ENCODE assay signal across 11 cellular contexts in the genomic region with DNA sequence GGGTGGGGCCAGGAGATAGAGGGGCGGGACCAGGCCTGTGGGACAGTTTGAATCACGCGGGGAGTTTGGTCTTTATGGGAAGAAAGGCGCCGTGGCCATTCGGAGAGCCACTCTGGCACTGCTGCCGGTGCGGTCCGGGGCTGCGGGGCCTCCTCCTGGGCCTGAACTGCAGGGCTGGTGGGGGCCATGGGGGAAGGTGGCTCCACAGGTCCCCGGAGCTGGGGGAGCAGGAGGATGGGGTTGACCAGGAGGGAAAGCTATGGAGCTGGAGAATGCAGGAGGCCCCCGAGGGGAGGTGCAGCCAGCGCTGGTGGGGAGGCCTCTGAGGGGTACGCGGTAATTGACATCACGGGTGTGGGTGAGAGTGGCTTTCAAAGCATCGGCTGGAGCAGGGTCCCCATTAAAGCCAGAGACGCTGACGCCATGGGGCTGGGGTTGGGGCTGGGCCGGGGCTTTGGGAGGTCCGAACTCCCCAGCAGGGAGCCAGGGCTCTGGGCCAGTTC. TPM values are rescaled to one million over a fixed set of nuclear protein-coding genes. Genes with fewer than 3 reads are reported as not detected.
DNase-seq lines count a peak whose midpoint lies in the region; ATAC-seq and TF ChIP-seq lines count a peak whose summit lies in the region.
"Had no signal": no experiment of that assay in that cellular context is flagged by ENCODE, and none has a peak within 500 bp of the region (broad histone marks: within the 10 kb centered on the region; RNA-seq: fewer than 3 reads in every experiment).

No MANE protein-coding gene starts in this region.

- 16% methylated on average over 21 of the region's 21 CpGs for WGBS in mesenchymal stem cell
- WGBS in spleen, 5 donors = 8 to 21% (median 13%) methylated on average over 17 to 21 of the region's 21 CpGs
- WGBS in esophagus muscularis mucosa = 16% methylated on average over 18 of the region's 21 CpGs

- no peak overlapping the region for H3K23ac ChIP-seq in mesenchymal stem cell (ENCODE audit: low read length in 2 of 2)

- peaks cover 75 to 91% of the 10 kb centered on the region in 2 experiments for H3K27me3 ChIP-seq in mesenchymal stem cell (ENCODE audit: control insufficient read depth in 1 of 2, insufficient read depth in 1 of 2, low read length in 2 of 2)
- H3K27me3 ChIP-seq in spleen (replicated peaks in 1 of 7) = peaks cover 29 to 100% (median 93%) of the 10 kb centered on the region in 7 donors
- peaks cover 26 to 66% of the 10 kb centered on the region in 2 donors for H3K27me3 ChIP-seq in uterus
- peaks cover 19 to 100% (median 64%) of the 10 kb centered on the region in 4 donors for H3K27me3 ChIP-seq in esophagus muscularis mucosa

- H3K79me1 ChIP-seq in mesenchymal stem cell (replicated peaks; ENCODE audit: low read length, poor library complexity, severe bottlenecking) = no peaks in the 10 kb centered on the region

- H3K4me3 ChIP-seq in mesenchymal stem cell (ENCODE audit: insufficient read depth in 1 of 2, low read depth in 1 of 2, low read length in 2 of 2) = no peak overlapping the region
- peak overlapping the region in 1 of 8 donors; percentile 60 for H3K4me3 ChIP-seq in spleen
- no peak overlapping the region for H3K4me3 ChIP-seq in uterus
- peak overlapping the region in 2 of 4 donors; percentile 21 to 36 for H3K4me3 ChIP-seq in esophagus muscularis mucosa

- peak; percentile 13 for DNase-seq in stimulated activated CD4-positive, alpha-beta T cell treated with anti-CD3 and anti-CD28 coated beads, Interleukin-15, amount 100 ng/mL, for 24 hours
- DNase-seq in stimulated activated CD4-positive, alpha-beta T cell treated with anti-CD3 and anti-CD28 coated beads, Interleukin-1b, Interleukin-23, amount 100 ng/mL, for 48 hours = no peak
- no peak for DNase-seq in mesenchymal stem cell
- no peak for DNase-seq in spleen
- DNase-seq in uterus = no peak
- DNase-seq in esophagus muscularis mucosa (ENCODE audit: extremely low spot score) = no peak

- H2BK15ac ChIP-seq in mesenchymal stem cell (ENCODE audit: low read depth, poor library complexity, severe bottlenecking) = no peak overlapping the region

- H4K91ac ChIP-seq in mesenchymal stem cell (ENCODE audit: low read length) = no peak overlapping the region

- no peak overlapping the region for H4K8ac ChIP-seq in mesenchymal stem cell (ENCODE audit: low read length)

- no peak for TF ChIP-seq CTCF in spleen (IDR thresholded peaks at IDR 0.05 in 8 of 11, conservative IDR thresholded peaks at IDR 0.05 in 3 of 11)
- no peak for TF ChIP-seq CTCF in uterus (IDR thresholded peaks at IDR 0.05)
- no peak for TF ChIP-seq CTCF in esophagus muscularis mucosa (IDR thresholded peaks at IDR 0.05)

- ATAC-seq in SK-N-SH treated with all-trans-retinoic acid at 6 μM for 48 hours (peak; percentile 18), GM21825 (IDR thresholded peaks at IDR 0.05; ENCODE audit: unreplicated experiment) (no peak)

- H3K9me3 ChIP-seq in mesenchymal stem cell (ENCODE audit: control insufficient read depth, low read length) (peaks cover 13% of the 10 kb centered on the region), spleen (peaks cover 0 to 14% (median 12%) of the 10 kb centered on the region in 8 donors), uterus (no peaks in the 10 kb centered on the region), esophagus muscularis mucosa (peaks cover 0 to 13% (median 10%) of the 10 kb centered on the region in 4 donors)

- TF ChIP-seq EP300 in esophagus muscularis mucosa (IDR thresholded peaks at IDR 0.05) = no peak

- intact Hi-C loops in spleen (cut with DNase I; ENCODE audit: low total_unique reads) (loop anchor here (2.0 to 10.0 kb wide), 2 partner anchors 36 to 114 kb away; no protein-coding TSS in a partner anchor), uterus (cut with DNase I; ENCODE audit: low total_unique reads) (no loop called here), esophagus muscularis mucosa (cut with DNase I) (loop anchor here (2.0 to 5.0 kb wide), 3 partner anchors 36 to 136 kb away; no protein-coding TSS in a partner anchor)

- H2AFZ ChIP-seq in mesenchymal stem cell (ENCODE audit: low read depth, low read length) = no peak overlapping the region

- H3K18ac ChIP-seq in mesenchymal stem cell (ENCODE audit: low read depth in 1 of 2, low read length in 2 of 2) = no peak overlapping the region

- TF ChIP-seq POLR2A in spleen (IDR thresholded peaks at IDR 0.05) (no peak), uterus (IDR thresholded peaks at IDR 0.05) (no peak), esophagus muscularis mucosa (IDR thresholded peaks at IDR 0.05; ENCODE audit: low read depth) (no peak)

- peak overlapping the region; percentile 50 for H3K4me2 ChIP-seq in mesenchymal stem cell (ENCODE audit: low read length, poor library complexity, severe bottlenecking)

- no peak overlapping the region for H2BK5ac ChIP-seq in mesenchymal stem cell (ENCODE audit: low read depth, low read length, poor library complexity, severe bottlenecking)

- H3K4ac ChIP-seq in mesenchymal stem cell (ENCODE audit: low read depth in 1 of 2, low read length in 2 of 2) = no peak overlapping the region

- H2AK5ac ChIP-seq in mesenchymal stem cell (ENCODE audit: low read length, severe bottlenecking) = no peak overlapping the region

- peaks cover 38% of the 10 kb centered on the region for H3K4me1 ChIP-seq in mesenchymal stem cell (ENCODE audit: control insufficient read depth, insufficient read depth, low read depth, low read length)
- H3K4me1 ChIP-seq in spleen = peaks cover 18 to 61% (median 54%) of the 10 kb centered on the region in 6 donors
- peaks cover 0 to 13% of the 10 kb centered on the region in 2 donors for H3K4me1 ChIP-seq in uterus
- peaks cover 20 to 57% (median 44%) of the 10 kb centered on the region in 4 donors for H3K4me1 ChIP-seq in esophagus muscularis mucosa

- H2BK12ac ChIP-seq in mesenchymal stem cell (ENCODE audit: low read length in 2 of 2) = no peak overlapping the region

- H3K14ac ChIP-seq in mesenchymal stem cell (ENCODE audit: low read length in 2 of 2) = no peak overlapping the region

- no peak overlapping the region for H2BK120ac ChIP-seq in mesenchymal stem cell (ENCODE audit: low read depth, low read length)

- no peak overlapping the region for H3K27ac ChIP-seq in mesenchymal stem cell (ENCODE audit: low read length, poor library complexity, severe bottlenecking)
- H3K27ac ChIP-seq in spleen = no peak overlapping the region
- no peak overlapping the region for H3K27ac ChIP-seq in uterus
- no peak overlapping the region for H3K27ac ChIP-seq in esophagus muscularis mucosa (replicated peaks in 1 of 4)

- H3K9ac ChIP-seq in mesenchymal stem cell (ENCODE audit: low read length) = no peak overlapping the region

- H3K36me3 ChIP-seq in mesenchymal stem cell (ENCODE audit: control insufficient read depth in 1 of 2, insufficient read depth in 2 of 2, low read depth in 1 of 2, low read length in 2 of 2) (peaks cover 0 to 3% of the 10 kb centered on the region in 2 experiments), spleen (no peaks in the 10 kb centered on the region), uterus (no peaks in the 10 kb centered on the region), esophagus muscularis mucosa (no peaks in the 10 kb centered on the region)

TF ChIP-seq in SK-N-SH treated with all-trans-retinoic acid at 6 μM for 48 hours, 23 proteins besides CTCF, POLR2A, EP300 and RAD21:
- TF ChIP-seq, protein P1, sequence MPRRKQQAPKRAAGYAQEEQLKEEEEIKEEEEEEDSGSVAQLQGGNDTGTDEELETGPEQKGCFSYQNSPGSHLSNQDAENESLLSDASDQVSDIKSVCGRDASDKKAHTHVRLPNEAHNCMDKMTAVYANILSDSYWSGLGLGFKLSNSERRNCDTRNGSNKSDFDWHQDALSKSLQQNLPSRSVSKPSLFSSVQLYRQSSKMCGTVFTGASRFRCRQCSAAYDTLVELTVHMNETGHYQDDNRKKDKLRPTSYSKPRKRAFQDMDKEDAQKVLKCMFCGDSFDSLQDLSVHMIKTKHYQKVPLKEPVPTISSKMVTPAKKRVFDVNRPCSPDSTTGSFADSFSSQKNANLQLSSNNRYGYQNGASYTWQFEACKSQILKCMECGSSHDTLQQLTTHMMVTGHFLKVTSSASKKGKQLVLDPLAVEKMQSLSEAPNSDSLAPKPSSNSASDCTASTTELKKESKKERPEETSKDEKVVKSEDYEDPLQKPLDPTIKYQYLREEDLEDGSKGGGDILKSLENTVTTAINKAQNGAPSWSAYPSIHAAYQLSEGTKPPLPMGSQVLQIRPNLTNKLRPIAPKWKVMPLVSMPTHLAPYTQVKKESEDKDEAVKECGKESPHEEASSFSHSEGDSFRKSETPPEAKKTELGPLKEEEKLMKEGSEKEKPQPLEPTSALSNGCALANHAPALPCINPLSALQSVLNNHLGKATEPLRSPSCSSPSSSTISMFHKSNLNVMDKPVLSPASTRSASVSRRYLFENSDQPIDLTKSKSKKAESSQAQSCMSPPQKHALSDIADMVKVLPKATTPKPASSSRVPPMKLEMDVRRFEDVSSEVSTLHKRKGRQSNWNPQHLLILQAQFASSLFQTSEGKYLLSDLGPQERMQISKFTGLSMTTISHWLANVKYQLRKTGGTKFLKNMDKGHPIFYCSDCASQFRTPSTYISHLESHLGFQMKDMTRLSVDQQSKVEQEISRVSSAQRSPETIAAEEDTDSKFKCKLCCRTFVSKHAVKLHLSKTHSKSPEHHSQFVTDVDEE (CRISPR knock-in tag; IDR thresholded peaks at IDR 0.05) = no peak

RNA-seq across cellular contexts. Expression of gene BHLHE23, which starts 1.8 kb away (rescaled TPM):
- not detected for polyA plus RNA-seq in mesenchymal stem cell (2013, experiment 1 of 2)
- polyA plus RNA-seq in mesenchymal stem cell (2013, experiment 2 of 2) = not detected
- total RNA-seq in spleen (not detected), uterus (not detected), esophagus muscularis mucosa (not detected)
- polyA plus RNA-seq in spleen = not detected
- total RNA-seq: T-helper 1 cell treated with Interleukin-12 subunit alpha and Interleukin-12 subunit beta and Interleukin-4 antibody, amounts not matched to agents 30 ng/mL and 1 ng/mL, for 36 hours had no signal
- polyA plus RNA-seq: adipose tissue, urinary bladder had no signal

RNA-seq across cellular contexts. Expression of gene SLC17A9, which starts 56.1 kb away (rescaled TPM):
- polyA plus RNA-seq in mesenchymal stem cell (2013, experiment 1 of 2) = 14.8 TPM
- polyA plus RNA-seq in mesenchymal stem cell (2013, experiment 2 of 2) = 13.7 TPM
- 10 to 100 TPM; 18.8 to 41.9 (median 31.4) TPM for total RNA-seq in spleen
- polyA plus RNA-seq in spleen = 10 to 100 TPM; 34.4 to 95.3 (median 41.5) TPM
- total RNA-seq in uterus = 1 to 10 TPM in 2 of 4 donors, under 1 TPM in 1, not detected in 1; 0.26 to 5.4 (median 1.6) TPM
- 1 to 10 TPM; 2.2 to 5.2 (median 2.7) TPM for total RNA-seq in esophagus muscularis mucosa
